In the genomic region with DNA sequence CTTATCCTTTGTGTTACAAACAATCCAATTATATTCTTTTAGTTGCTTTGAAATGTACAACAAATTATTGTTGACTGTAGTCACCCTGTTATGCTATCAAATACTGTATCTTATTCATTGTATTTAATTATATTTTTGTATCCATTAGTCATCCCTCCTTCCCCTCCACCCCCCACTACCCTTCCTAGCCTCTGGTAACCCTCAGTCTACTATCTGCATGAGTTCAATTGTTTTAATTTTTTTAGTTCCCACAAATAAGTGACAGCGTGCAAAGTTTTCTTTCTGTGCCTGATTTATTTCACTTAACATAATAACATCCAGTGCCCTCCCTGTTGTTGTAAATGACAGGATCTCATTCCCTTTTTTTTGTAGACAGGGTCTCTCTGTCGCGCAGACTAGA, we compare ENCODE assay signal across 19 cellular contexts. TPM values are rescaled to one million over a fixed set of nuclear protein-coding genes. Genes with fewer than 3 reads are reported as not detected.
DNase-seq lines count a peak whose midpoint lies in the region; ATAC-seq and TF ChIP-seq lines count a peak whose summit lies in the region.
"Had no signal": no experiment of that assay in that cellular context is flagged by ENCODE, and none has a peak within 500 bp of the region (broad histone marks: within the 10 kb centered on the region; RNA-seq: fewer than 3 reads in every experiment).

No MANE protein-coding gene starts in this region.

- peaks cover 9% of the 10 kb centered on the region; the same call in 1 of the 2 replicates for H3F3A ChIP-seq in GM23248 (ENCODE audit: insufficient read depth)

- no peaks in the 10 kb centered on the region for H3K27me3 Mint-ChIP-seq in activated T-helper 17 cell treated with anti-CD3 and anti-CD28 coated beads, Interleukin-2, amount 50 U/mL, for 72 hours
- no peaks in the 10 kb centered on the region for H3K27me3 Mint-ChIP-seq in mesothelial cell of epicardium (ENCODE audit: low read depth)
- no peaks in the 10 kb centered on the region for H3K27me3 Mint-ChIP-seq in activated T-helper 2 cell treated with anti-CD3 and anti-CD28 coated beads, Interferon-gamma antibody, Interleukin-2, Interleukin-4, amounts not matched to agents 10 μg/mL and 5 μg/mL and 100 μg/mL, durations not matched to agents 14 hours and 24 hours and 36 hours (ENCODE audit: low read depth)
- H3K27me3 Mint-ChIP-seq: activated CD4-positive, alpha-beta memory T cell treated with anti-CD3 and anti-CD28 coated beads, Interleukin-2, amount 10 ng/mL, durations not matched to agents 7 days and 5 days; T-cell had no signal

- H3K9me2 ChIP-seq in GM23248 (ENCODE audit: insufficient read depth), result no peaks in the 10 kb centered on the region

- intact Hi-C loops in A673 (cut with micrococcal nuclease; ENCODE audit: unreplicated experiment), result no loop called here
- intact Hi-C loops in activated T-helper 2 cell treated with anti-CD3 and anti-CD28 coated beads, Interferon-gamma antibody, Interleukin-2, Interleukin-4, amounts not matched to agents 10 μg/mL and 5 μg/mL and 100 μg/mL, durations not matched to agents 14 hours and 24 hours and 36 hours (cut with micrococcal nuclease), result no loop called here

- H3K27ac ChIP-seq in BLaER1 (no peak overlapping the region), GM23248 (no peak overlapping the region), A673 (ENCODE audit: low read depth, low read length, poor library complexity, severe bottlenecking) (no peak overlapping the region)
- H3K27ac ChIP-seq: pancreas, testis, WERI-Rb-1 had no signal

- no peak overlapping the region; the same call in 1 of the 2 replicates for H3K9ac ChIP-seq in BLaER1
- H3K9ac ChIP-seq in GM23248, result peak overlapping the region; percentile 35

- peak overlapping the region; percentile 98 for H3K4me3 Mint-ChIP-seq in activated T-helper 17 cell treated with anti-CD3 and anti-CD28 coated beads, Interleukin-2, amount 50 U/mL, for 72 hours
- peak overlapping the region; percentile 48 for H3K4me3 Mint-ChIP-seq in mesothelial cell of epicardium
- no peak overlapping the region for H3K4me3 Mint-ChIP-seq in activated T-helper 2 cell treated with anti-CD3 and anti-CD28 coated beads, Interferon-gamma antibody, Interleukin-2, Interleukin-4, amounts not matched to agents 10 μg/mL and 5 μg/mL and 100 μg/mL, durations not matched to agents 14 hours and 24 hours and 36 hours (ENCODE audit: low read depth)
- H3K4me3 Mint-ChIP-seq: activated CD4-positive, alpha-beta memory T cell treated with anti-CD3 and anti-CD28 coated beads, Interleukin-2, amount 10 ng/mL, durations not matched to agents 7 days and 5 days had no signal

- peaks cover 27% of the 10 kb centered on the region for H3K4me1 Mint-ChIP-seq in activated T-helper 17 cell treated with anti-CD3 and anti-CD28 coated beads, Interleukin-2, amount 50 U/mL, for 72 hours
- peaks cover 43% of the 10 kb centered on the region for H3K4me1 Mint-ChIP-seq in mesothelial cell of epicardium
- peaks cover 46% of the 10 kb centered on the region for H3K4me1 Mint-ChIP-seq in activated T-helper 2 cell treated with anti-CD3 and anti-CD28 coated beads, Interferon-gamma antibody, Interleukin-2, Interleukin-4, amounts not matched to agents 10 μg/mL and 5 μg/mL and 100 μg/mL, durations not matched to agents 14 hours and 24 hours and 36 hours (ENCODE audit: low read depth)

- H3K4me3 ChIP-seq in BLaER1 (no peak overlapping the region), GM23248 (no peak overlapping the region), A673 (ENCODE audit: low read depth, low read length, poor library complexity, severe bottlenecking) (no peak overlapping the region)
- H3K4me3 ChIP-seq: pancreas, testis had no signal

- no peak overlapping the region for H2AFZ ChIP-seq in GM23248

- POLR2A ChIA-PET in A673 (lab: Charles Lee; ENCODE audit: low non-redundant PET), result interaction anchor here (0.6 kb wide), 1 partner anchor 97 kb away, joined by 6 read pairs; no protein-coding TSS in a partner anchor

- 58 to 62% methylated on average over 3 of the region's 3 CpGs for WGBS in GM23248 (ENCODE audit: low coverage in 1 of 2, low lambda C conversion rate in 2 of 2, missing lambda C conversion rate in 2 of 2), 2 experiments

- H3K27me3 ChIP-seq in BLaER1 (no peaks in the 10 kb centered on the region), GM23248 (replicated peaks; ENCODE audit: insufficient read depth) (no peaks in the 10 kb centered on the region), A673 (replicated peaks; ENCODE audit: insufficient read depth, low read depth, low read length, poor library complexity) (no peaks in the 10 kb centered on the region)
- H3K27me3 ChIP-seq: pancreas, testis had no signal

- H3K4me1 ChIP-seq in BLaER1 (peaks cover 40% of the 10 kb centered on the region), GM23248 (ENCODE audit: insufficient read depth) (peaks cover 11% of the 10 kb centered on the region), A673 (ENCODE audit: insufficient read depth, low read length, poor library complexity, severe bottlenecking) (peaks cover 19% of the 10 kb centered on the region)

- H3K9me3 ChIP-seq in BLaER1, result no peaks in the 10 kb centered on the region
- H3K9me3 ChIP-seq in GM23248 (ENCODE audit: low read depth), result no peaks in the 10 kb centered on the region
- no peaks in the 10 kb centered on the region for H3K9me3 ChIP-seq in A673 (ENCODE audit: low read depth, low read length, poor library complexity, severe bottlenecking)
- H3K9me3 ChIP-seq: pancreas, testis had no signal

- H4K20me1 ChIP-seq in BLaER1, result peaks cover 92% of the 10 kb centered on the region
- no peaks in the 10 kb centered on the region for H4K20me1 ChIP-seq in GM23248 (ENCODE audit: insufficient read depth)

- H3K36me3 ChIP-seq in BLaER1 (peaks cover 77% of the 10 kb centered on the region), GM23248 (ENCODE audit: low read depth) (no peaks in the 10 kb centered on the region), A673 (ENCODE audit: insufficient read depth, low read length, poor library complexity, severe bottlenecking) (peaks cover 14% of the 10 kb centered on the region)
- H3K36me3 ChIP-seq: pancreas had no signal

- in situ Hi-C loops in GM23248 (cut with MboI), result no loop called here

- H3K27ac Mint-ChIP-seq in activated T-helper 17 cell treated with anti-CD3 and anti-CD28 coated beads, Interleukin-2, amount 50 U/mL, for 72 hours, result peak overlapping the region; percentile 32
- peak overlapping the region; percentile 85 for H3K27ac Mint-ChIP-seq in mesothelial cell of epicardium
- H3K27ac Mint-ChIP-seq in activated T-helper 2 cell treated with anti-CD3 and anti-CD28 coated beads, Interferon-gamma antibody, Interleukin-2, Interleukin-4, amounts not matched to agents 10 μg/mL and 5 μg/mL and 100 μg/mL, durations not matched to agents 14 hours and 24 hours and 36 hours, result no peak overlapping the region
- H3K27ac Mint-ChIP-seq: activated CD4-positive, alpha-beta memory T cell treated with anti-CD3 and anti-CD28 coated beads, Interleukin-2, amount 10 ng/mL, durations not matched to agents 7 days and 5 days had no signal

- peak overlapping the region; percentile 34; the same call in 1 of the 2 replicates for H3K4me2 ChIP-seq in BLaER1
- H3K4me2 ChIP-seq in GM23248 (ENCODE audit: unreplicated experiment), result peak overlapping the region; percentile 6

- peaks cover 4% of the 10 kb centered on the region for H3K9me3 Mint-ChIP-seq in activated T-helper 17 cell treated with anti-CD3 and anti-CD28 coated beads, Interleukin-2, amount 50 U/mL, for 72 hours
- H3K9me3 Mint-ChIP-seq in mesothelial cell of epicardium, result peaks cover 4% of the 10 kb centered on the region
- H3K9me3 Mint-ChIP-seq in activated T-helper 2 cell treated with anti-CD3 and anti-CD28 coated beads, Interferon-gamma antibody, Interleukin-2, Interleukin-4, amounts not matched to agents 10 μg/mL and 5 μg/mL and 100 μg/mL, durations not matched to agents 14 hours and 24 hours and 36 hours, result peaks cover 4% of the 10 kb centered on the region
- H3K9me3 Mint-ChIP-seq: T-cell had no signal

- no peak for ATAC-seq in activated T-helper 17 cell treated with anti-CD3 and anti-CD28 coated beads, Interleukin-2, amount 50 U/mL, for 72 hours (replicated peaks)
- ATAC-seq: left cardiac atrium, pancreas, T-cell had no signal

- no TSS peak for BruUV-seq in A673 (replicated peaks; lab: Mats Ljungman, UMichigan)

- peaks cover 95% of the 10 kb centered on the region for H3K36me3 Mint-ChIP-seq in activated T-helper 17 cell treated with anti-CD3 and anti-CD28 coated beads, Interleukin-2, amount 50 U/mL, for 72 hours (ENCODE audit: low read depth)
- H3K36me3 Mint-ChIP-seq in mesothelial cell of epicardium, result peaks cover 14% of the 10 kb centered on the region
- peaks cover 74% of the 10 kb centered on the region for H3K36me3 Mint-ChIP-seq in activated T-helper 2 cell treated with anti-CD3 and anti-CD28 coated beads, Interferon-gamma antibody, Interleukin-2, Interleukin-4, amounts not matched to agents 10 μg/mL and 5 μg/mL and 100 μg/mL, durations not matched to agents 14 hours and 24 hours and 36 hours (ENCODE audit: low read depth)

- peaks cover 94% of the 10 kb centered on the region for H3K79me2 ChIP-seq in GM23248 (ENCODE audit: insufficient read depth)

- no peak for TF ChIP-seq CTCF in mesothelial cell of epicardium (IDR thresholded peaks at IDR 0.05; ENCODE audit: unreplicated experiment)
- TF ChIP-seq CTCF in A673 (conservative IDR thresholded peaks at IDR 0.05; ENCODE audit: low read depth, low read length), result no peak

- DNase-seq in GM23248, result no peak
- no peak for DNase-seq in mesothelial cell of epicardium (ENCODE audit: low spot score in 2 of 2, unreplicated experiment in 2 of 2)
- DNase-seq in A673 (ENCODE audit: low spot score), result no peak
- DNase-seq in NCI-H2196 (lab: John Stamatoyannopoulos, UW; ENCODE audit: unreplicated experiment), result no peak
- no peak for DNase-seq in activated T-helper 2 cell treated with anti-CD3 and anti-CD28 coated beads, Interferon-gamma antibody, Interleukin-2, Interleukin-4, amounts not matched to agents 10 μg/mL and 5 μg/mL and 100 μg/mL, durations not matched to agents 14 hours and 24 hours and 36 hours (ENCODE audit: low spot score)
- DNase-seq in NCI-H1930 (lab: John Stamatoyannopoulos, UW), result no peak
- DNase-seq: activated CD4-positive, alpha-beta memory T cell treated with anti-CD3 and anti-CD28 coated beads, Interleukin-2, amount 10 ng/mL, durations not matched to agents 7 days and 5 days; foreskin fibroblast; GDM1; Kasumi-1; left cardiac atrium; NCI-H146; pancreas; stimulated activated CD4-positive, alpha-beta T cell treated with anti-CD3 and anti-CD28 coated beads, Interleukin-4, amount 100 ng/mL, for 1 hour; T-cell; testis; WERI-Rb-1 had no signal

- CTCF ChIA-PET in A673 (lab: Charles Lee), result no interaction called here

RNA-seq across cellular contexts. Expression of a gene that starts 4.5 kb away (rescaled TPM):
- 132 and 177 TPM in 2 replicates for total RNA-seq in GM23248 (2014; rRNA removed; shearing (Covaris generic))
- 143 and 154 TPM in 2 replicates for polyA plus RNA-seq in GM23248 (2016; fragmentation: Nextera tagmentation; extraction: Ambion mirVana)
- total RNA-seq in activated T-helper 17 cell treated with anti-CD3 and anti-CD28 coated beads, Interleukin-2, amount 50 U/mL, for 72 hours, result 100 to 1,000 TPM; 151 to 184 TPM
- total RNA-seq in mesothelial cell of epicardium (137 to 141 TPM (median 138 TPM) in 3 replicates), A673 (2021) (302 and 314 TPM in 2 replicates)
- 151 and 154 TPM in 2 replicates for total RNA-seq in activated T-helper 2 cell treated with anti-CD3 and anti-CD28 coated beads, Interferon-gamma antibody, Interleukin-2, Interleukin-4, amounts not matched to agents 10 μg/mL and 5 μg/mL and 100 μg/mL, durations not matched to agents 14 hours and 24 hours and 36 hours

RNA-seq across cellular contexts. Expression of a gene that starts 21.6 kb away (rescaled TPM):
- 9.1 and 9.9 TPM in 2 replicates for total RNA-seq in GM23248 (2014; rRNA removed; shearing (Covaris generic))
- 6.0 and 7.0 TPM in 2 replicates for polyA plus RNA-seq in GM23248 (2016; fragmentation: Nextera tagmentation; extraction: Ambion mirVana)
- total RNA-seq in activated T-helper 17 cell treated with anti-CD3 and anti-CD28 coated beads, Interleukin-2, amount 50 U/mL, for 72 hours, result 100 to 1,000 TPM; 117 to 166 TPM
- total RNA-seq in mesothelial cell of epicardium, result 65.3 to 68.7 TPM (median 67.9 TPM) in 3 replicates
- total RNA-seq in A673 (2021), result 94.4 and 94.8 TPM in 2 replicates
- 97.1 and 104 TPM in 2 replicates for total RNA-seq in activated T-helper 2 cell treated with anti-CD3 and anti-CD28 coated beads, Interferon-gamma antibody, Interleukin-2, Interleukin-4, amounts not matched to agents 10 μg/mL and 5 μg/mL and 100 μg/mL, durations not matched to agents 14 hours and 24 hours and 36 hours
